In genomic region chr21:39183272-39184049, GRCh38 we compare ENCODE assay signal across 1 cellular context.
TF ChIP-seq lines count a peak whose summit lies in the region.

A gene with protein sequence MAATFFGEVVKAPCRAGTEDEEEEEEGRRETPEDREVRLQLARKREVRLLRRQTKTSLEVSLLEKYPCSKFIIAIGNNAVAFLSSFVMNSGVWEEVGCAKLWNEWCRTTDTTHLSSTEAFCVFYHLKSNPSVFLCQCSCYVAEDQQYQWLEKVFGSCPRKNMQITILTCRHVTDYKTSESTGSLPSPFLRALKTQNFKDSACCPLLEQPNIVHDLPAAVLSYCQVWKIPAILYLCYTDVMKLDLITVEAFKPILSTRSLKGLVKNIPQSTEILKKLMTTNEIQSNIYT (minus strand): TSS chr21:39183451. CDS start chr21:39183385, 66 bp downstream.

TF ChIP-seq in H1, 55 proteins besides CTCF, POLR2A, EP300 and RAD21:
- TF ChIP-seq BACH1 (IDR thresholded peaks at IDR 0.05; ENCODE audit: low read length) (peak; percentile 18; the same call in 1 of the 2 replicates), SRF (IDR thresholded peaks at IDR 0.05; ENCODE audit: low read depth, low read length) (peak; percentile 4; the same call in 1 of the 2 replicates), CHD2 (IDR thresholded peaks at IDR 0.05; ENCODE audit: low read length) (peak; percentile 65), HDAC2 (IDR thresholded peaks at IDR 0.05; ENCODE audit: borderline replicate concordance in 1 of 2, low read depth in 2 of 2, low read length in 2 of 2) (0 out of 4 replicates have a peak, but pooled peaks have one; percentile 22 to 74), TBP (IDR thresholded peaks at IDR 0.05; ENCODE audit: low read depth, low read length) (peak; percentile 68; the same call in 1 of the 2 replicates), CEBPB (IDR thresholded peaks at IDR 0.05; ENCODE audit: low read depth, low read length) (peak; percentile 0; the same call in 1 of the 2 replicates), SUZ12 (IDR thresholded peaks at IDR 0.05; ENCODE audit: low read length) (peak; percentile 36; the same call in 1 of the 2 replicates), NANOG (IDR thresholded peaks at IDR 0.05; ENCODE audit: insufficient read depth, low read depth, low read length, poor library complexity, severe bottlenecking) (peak; percentile 29), CBX8 (IDR thresholded peaks at IDR 0.05; ENCODE audit: borderline replicate concordance, low read depth, low read length) (no peak), SP4 (IDR thresholded peaks at IDR 0.05; ENCODE audit: low read length) (peak; percentile 87), BRCA1 (IDR thresholded peaks at IDR 0.05; ENCODE audit: low read depth, low read length) (0 out of 2 replicates have a peak, but pooled peaks have one; percentile 23), KDM1A (IDR thresholded peaks at IDR 0.05; ENCODE audit: borderline replicate concordance, low read length) (peak; percentile 75; the same call in 1 of the 2 replicates), KDM4A (IDR thresholded peaks at IDR 0.05; ENCODE audit: low read depth, low read length, severe bottlenecking) (peak; percentile 68), NRF1 (IDR thresholded peaks at IDR 0.05; ENCODE audit: low read depth, low read length) (0 out of 2 replicates have a peak, but pooled peaks have one; percentile 21), BCL11A (IDR thresholded peaks at IDR 0.05; ENCODE audit: low read depth in 2 of 2, low read length in 2 of 2) (no peak), TAF7 (optimal IDR thresholded peaks at IDR 0.05; ENCODE audit: borderline replicate concordance, low read depth, low read length) (peak; percentile 79), SIN3A (conservative IDR thresholded peaks at IDR 0.05 in 1 of 2, IDR thresholded peaks at IDR 0.05 in 1 of 2; ENCODE audit: low read depth in 1 of 2, low read length in 2 of 2) (peak in 1 of 2 experiments; percentile 41; a peak in 1 of 4 replicates), YY1 (IDR thresholded peaks at IDR 0.05; ENCODE audit: low read depth, low read length) (peak; percentile 86), KDM5A (IDR thresholded peaks at IDR 0.05; ENCODE audit: low read length) (no peak), RFX5 (IDR thresholded peaks at IDR 0.05; ENCODE audit: borderline replicate concordance, low read depth, low read length) (no peak), PHF8 (conservative IDR thresholded peaks at IDR 0.05; ENCODE audit: low read depth, low read length) (peak; percentile 94), POLR2AphosphoS5 (IDR thresholded peaks at IDR 0.05; ENCODE audit: low read depth, low read length) (peak; percentile 96), EZH2 (IDR thresholded peaks at IDR 0.05; ENCODE audit: low read depth, low read length, severe bottlenecking) (no peak), ASH2L (IDR thresholded peaks at IDR 0.05; ENCODE audit: low read length) (peak; percentile 79), MAFK (IDR thresholded peaks at IDR 0.05; ENCODE audit: low read depth, low read length) (no peak), TAF1 (IDR thresholded peaks at IDR 0.05; ENCODE audit: low read depth, low read length) (peak; percentile 82)
- TF ChIP-seq, protein P1, sequence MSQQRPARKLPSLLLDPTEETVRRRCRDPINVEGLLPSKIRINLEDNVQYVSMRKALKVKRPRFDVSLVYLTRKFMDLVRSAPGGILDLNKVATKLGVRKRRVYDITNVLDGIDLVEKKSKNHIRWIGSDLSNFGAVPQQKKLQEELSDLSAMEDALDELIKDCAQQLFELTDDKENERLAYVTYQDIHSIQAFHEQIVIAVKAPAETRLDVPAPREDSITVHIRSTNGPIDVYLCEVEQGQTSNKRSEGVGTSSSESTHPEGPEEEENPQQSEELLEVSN (IDR thresholded peaks at IDR 0.05): peak; percentile 66; the same call in 1 of the 2 replicates
- TF ChIP-seq, protein P2, sequence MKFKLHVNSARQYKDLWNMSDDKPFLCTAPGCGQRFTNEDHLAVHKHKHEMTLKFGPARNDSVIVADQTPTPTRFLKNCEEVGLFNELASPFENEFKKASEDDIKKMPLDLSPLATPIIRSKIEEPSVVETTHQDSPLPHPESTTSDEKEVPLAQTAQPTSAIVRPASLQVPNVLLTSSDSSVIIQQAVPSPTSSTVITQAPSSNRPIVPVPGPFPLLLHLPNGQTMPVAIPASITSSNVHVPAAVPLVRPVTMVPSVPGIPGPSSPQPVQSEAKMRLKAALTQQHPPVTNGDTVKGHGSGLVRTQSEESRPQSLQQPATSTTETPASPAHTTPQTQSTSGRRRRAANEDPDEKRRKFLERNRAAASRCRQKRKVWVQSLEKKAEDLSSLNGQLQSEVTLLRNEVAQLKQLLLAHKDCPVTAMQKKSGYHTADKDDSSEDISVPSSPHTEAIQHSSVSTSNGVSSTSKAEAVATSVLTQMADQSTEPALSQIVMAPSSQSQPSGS (IDR thresholded peaks at IDR 0.05; ENCODE audit: low read length): 0 out of 2 replicates have a peak, but pooled peaks have one; percentile 15
- TF ChIP-seq, protein P3, sequence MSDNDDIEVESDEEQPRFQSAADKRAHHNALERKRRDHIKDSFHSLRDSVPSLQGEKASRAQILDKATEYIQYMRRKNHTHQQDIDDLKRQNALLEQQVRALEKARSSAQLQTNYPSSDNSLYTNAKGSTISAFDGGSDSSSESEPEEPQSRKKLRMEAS (IDR thresholded peaks at IDR 0.05): peak; percentile 87
- TF ChIP-seq, protein P4, sequence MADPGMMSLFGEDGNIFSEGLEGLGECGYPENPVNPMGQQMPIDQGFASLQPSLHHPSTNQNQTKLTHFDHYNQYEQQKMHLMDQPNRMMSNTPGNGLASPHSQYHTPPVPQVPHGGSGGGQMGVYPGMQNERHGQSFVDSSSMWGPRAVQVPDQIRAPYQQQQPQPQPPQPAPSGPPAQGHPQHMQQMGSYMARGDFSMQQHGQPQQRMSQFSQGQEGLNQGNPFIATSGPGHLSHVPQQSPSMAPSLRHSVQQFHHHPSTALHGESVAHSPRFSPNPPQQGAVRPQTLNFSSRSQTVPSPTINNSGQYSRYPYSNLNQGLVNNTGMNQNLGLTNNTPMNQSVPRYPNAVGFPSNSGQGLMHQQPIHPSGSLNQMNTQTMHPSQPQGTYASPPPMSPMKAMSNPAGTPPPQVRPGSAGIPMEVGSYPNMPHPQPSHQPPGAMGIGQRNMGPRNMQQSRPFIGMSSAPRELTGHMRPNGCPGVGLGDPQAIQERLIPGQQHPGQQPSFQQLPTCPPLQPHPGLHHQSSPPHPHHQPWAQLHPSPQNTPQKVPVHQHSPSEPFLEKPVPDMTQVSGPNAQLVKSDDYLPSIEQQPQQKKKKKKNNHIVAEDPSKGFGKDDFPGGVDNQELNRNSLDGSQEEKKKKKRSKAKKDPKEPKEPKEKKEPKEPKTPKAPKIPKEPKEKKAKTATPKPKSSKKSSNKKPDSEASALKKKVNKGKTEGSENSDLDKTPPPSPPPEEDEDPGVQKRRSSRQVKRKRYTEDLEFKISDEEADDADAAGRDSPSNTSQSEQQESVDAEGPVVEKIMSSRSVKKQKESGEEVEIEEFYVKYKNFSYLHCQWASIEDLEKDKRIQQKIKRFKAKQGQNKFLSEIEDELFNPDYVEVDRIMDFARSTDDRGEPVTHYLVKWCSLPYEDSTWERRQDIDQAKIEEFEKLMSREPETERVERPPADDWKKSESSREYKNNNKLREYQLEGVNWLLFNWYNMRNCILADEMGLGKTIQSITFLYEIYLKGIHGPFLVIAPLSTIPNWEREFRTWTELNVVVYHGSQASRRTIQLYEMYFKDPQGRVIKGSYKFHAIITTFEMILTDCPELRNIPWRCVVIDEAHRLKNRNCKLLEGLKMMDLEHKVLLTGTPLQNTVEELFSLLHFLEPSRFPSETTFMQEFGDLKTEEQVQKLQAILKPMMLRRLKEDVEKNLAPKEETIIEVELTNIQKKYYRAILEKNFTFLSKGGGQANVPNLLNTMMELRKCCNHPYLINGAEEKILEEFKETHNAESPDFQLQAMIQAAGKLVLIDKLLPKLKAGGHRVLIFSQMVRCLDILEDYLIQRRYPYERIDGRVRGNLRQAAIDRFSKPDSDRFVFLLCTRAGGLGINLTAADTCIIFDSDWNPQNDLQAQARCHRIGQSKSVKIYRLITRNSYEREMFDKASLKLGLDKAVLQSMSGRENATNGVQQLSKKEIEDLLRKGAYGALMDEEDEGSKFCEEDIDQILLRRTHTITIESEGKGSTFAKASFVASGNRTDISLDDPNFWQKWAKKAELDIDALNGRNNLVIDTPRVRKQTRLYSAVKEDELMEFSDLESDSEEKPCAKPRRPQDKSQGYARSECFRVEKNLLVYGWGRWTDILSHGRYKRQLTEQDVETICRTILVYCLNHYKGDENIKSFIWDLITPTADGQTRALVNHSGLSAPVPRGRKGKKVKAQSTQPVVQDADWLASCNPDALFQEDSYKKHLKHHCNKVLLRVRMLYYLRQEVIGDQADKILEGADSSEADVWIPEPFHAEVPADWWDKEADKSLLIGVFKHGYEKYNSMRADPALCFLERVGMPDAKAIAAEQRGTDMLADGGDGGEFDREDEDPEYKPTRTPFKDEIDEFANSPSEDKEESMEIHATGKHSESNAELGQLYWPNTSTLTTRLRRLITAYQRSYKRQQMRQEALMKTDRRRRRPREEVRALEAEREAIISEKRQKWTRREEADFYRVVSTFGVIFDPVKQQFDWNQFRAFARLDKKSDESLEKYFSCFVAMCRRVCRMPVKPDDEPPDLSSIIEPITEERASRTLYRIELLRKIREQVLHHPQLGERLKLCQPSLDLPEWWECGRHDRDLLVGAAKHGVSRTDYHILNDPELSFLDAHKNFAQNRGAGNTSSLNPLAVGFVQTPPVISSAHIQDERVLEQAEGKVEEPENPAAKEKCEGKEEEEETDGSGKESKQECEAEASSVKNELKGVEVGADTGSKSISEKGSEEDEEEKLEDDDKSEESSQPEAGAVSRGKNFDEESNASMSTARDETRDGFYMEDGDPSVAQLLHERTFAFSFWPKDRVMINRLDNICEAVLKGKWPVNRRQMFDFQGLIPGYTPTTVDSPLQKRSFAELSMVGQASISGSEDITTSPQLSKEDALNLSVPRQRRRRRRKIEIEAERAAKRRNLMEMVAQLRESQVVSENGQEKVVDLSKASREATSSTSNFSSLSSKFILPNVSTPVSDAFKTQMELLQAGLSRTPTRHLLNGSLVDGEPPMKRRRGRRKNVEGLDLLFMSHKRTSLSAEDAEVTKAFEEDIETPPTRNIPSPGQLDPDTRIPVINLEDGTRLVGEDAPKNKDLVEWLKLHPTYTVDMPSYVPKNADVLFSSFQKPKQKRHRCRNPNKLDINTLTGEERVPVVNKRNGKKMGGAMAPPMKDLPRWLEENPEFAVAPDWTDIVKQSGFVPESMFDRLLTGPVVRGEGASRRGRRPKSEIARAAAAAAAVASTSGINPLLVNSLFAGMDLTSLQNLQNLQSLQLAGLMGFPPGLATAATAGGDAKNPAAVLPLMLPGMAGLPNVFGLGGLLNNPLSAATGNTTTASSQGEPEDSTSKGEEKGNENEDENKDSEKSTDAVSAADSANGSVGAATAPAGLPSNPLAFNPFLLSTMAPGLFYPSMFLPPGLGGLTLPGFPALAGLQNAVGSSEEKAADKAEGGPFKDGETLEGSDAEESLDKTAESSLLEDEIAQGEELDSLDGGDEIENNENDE (IDR thresholded peaks at IDR 0.05; ENCODE audit: insufficient replicate concordance, low read length): no peak
